ENCODE assay signal across 8 cellular contexts in genomic region chr19:3142292-3142670, GRCh38. TPM values are rescaled to one million over a fixed set of nuclear protein-coding genes. Genes with fewer than 3 reads are reported as not detected.
DNase-seq lines count a peak whose midpoint lies in the region; ATAC-seq and TF ChIP-seq lines count a peak whose summit lies in the region.

No MANE protein-coding gene starts in this region.

- WGBS in mammary epithelial cell (ENCODE audit: low coverage, missing lambda C conversion rate): 11% methylated on average over 6 of the region's 6 CpGs

- peak; percentile 80 for DNase-seq in CD1c-positive myeloid dendritic cell (ENCODE audit: extremely low spot score)
- DNase-seq in mammary epithelial cell: peak; percentile 87
- no peak for DNase-seq in omental fat pad (ENCODE audit: low spot score)
- no peak for DNase-seq in mucosa of gallbladder (ENCODE audit: low spot score)
- DNase-seq in NCI-H2227 (lab: John Stamatoyannopoulos, UW; ENCODE audit: unreplicated experiment): no peak
- no peak for DNase-seq in cerebellum (ENCODE audit: low spot score)

- H3K4me3 ChIP-seq in OCI-LY3 (ENCODE audit: low read length): peak overlapping the region; percentile 43; the same call in 1 of the 2 replicates
- peak overlapping the region in 1 of 3 experiments; percentile 4 for H3K4me3 ChIP-seq in mammary epithelial cell (replicated peaks in 1 of 3; ENCODE audit: insufficient read depth in 1 of 3, low read depth in 2 of 3, low read length in 3 of 3)

- CTCF ChIA-PET in mammary epithelial cell (lab: Charles Lee; ENCODE audit: low non-redundant PET): interaction anchor here (0.7 to 0.8 kb wide), 2 partner anchors 12 to 66 kb away, joined by 3 to 7 read pairs; no protein-coding TSS in a partner anchor

- peak overlapping the region; percentile 48; the same call in 1 of the 2 replicates for H3K9ac ChIP-seq in OCI-LY3 (ENCODE audit: low read length)
- H3K9ac ChIP-seq in mammary epithelial cell (ENCODE audit: insufficient read depth, low read length): peak overlapping the region; percentile 52

- H3K27me3 ChIP-seq in OCI-LY3 (ENCODE audit: low read depth, low read length) (no peaks in the 10 kb centered on the region), mammary epithelial cell (ENCODE audit: insufficient read depth, low read length) (no peaks in the 10 kb centered on the region)

- H3K27ac ChIP-seq in OCI-LY3 (ENCODE audit: low read length): peak overlapping the region; percentile 60
- peak overlapping the region; percentile 85 for H3K27ac ChIP-seq in mammary epithelial cell (ENCODE audit: insufficient read depth, low read depth, low read length)

- dilution Hi-C loops in mammary epithelial cell (cut with HindIII; ENCODE audit: low sequenced_read_pairs): no loop called here

- H3K4me2 ChIP-seq in OCI-LY3 (ENCODE audit: low read length) (peak overlapping the region; percentile 71), mammary epithelial cell (ENCODE audit: insufficient read depth, low read depth, low read length) (peak overlapping the region; percentile 45)

- H3K9me3 ChIP-seq in OCI-LY3 (ENCODE audit: insufficient read depth, low read length): no peaks in the 10 kb centered on the region
- no peaks in the 10 kb centered on the region for H3K9me3 ChIP-seq in mammary epithelial cell (replicated peaks; ENCODE audit: insufficient read depth, low read length)

- H2AFZ ChIP-seq in OCI-LY3 (ENCODE audit: low read depth, low read length) (peak overlapping the region; percentile 40; the same call in 1 of the 2 replicates), mammary epithelial cell (ENCODE audit: low read depth, low read length) (peak overlapping the region; percentile 80)

- H3K79me2 ChIP-seq in OCI-LY3 (ENCODE audit: low read length) (no peaks in the 10 kb centered on the region), mammary epithelial cell (ENCODE audit: insufficient read depth, low read length) (peaks cover 62% of the 10 kb centered on the region)

- H3K36me3 ChIP-seq in OCI-LY3 (replicated peaks; ENCODE audit: low read depth, low read length): peaks cover 5% of the 10 kb centered on the region
- peaks cover 2% of the 10 kb centered on the region for H3K36me3 ChIP-seq in mammary epithelial cell (ENCODE audit: insufficient read depth, low read length)

- BruUV-seq in mammary epithelial cell (replicated peaks; lab: Mats Ljungman, UMichigan): no TSS peak

- TF ChIP-seq CTCF in OCI-LY3 (IDR thresholded peaks at IDR 0.05; ENCODE audit: low read depth, low read length): no peak
- TF ChIP-seq CTCF in mammary epithelial cell (conservative IDR thresholded peaks at IDR 0.05 in 1 of 2, IDR thresholded peaks at IDR 0.05 in 1 of 2; ENCODE audit: extremely low read depth in 1 of 2, insufficient read depth in 1 of 2, low read depth in 1 of 2, low read length in 2 of 2): no peak
- TF ChIP-seq CTCF in omental fat pad (IDR thresholded peaks at IDR 0.05): no peak

- in situ Hi-C loops in mammary epithelial cell (cut with MboI; ENCODE audit: low sequenced_read_pairs in 2 of 2): no loop called here

- ATAC-seq in omental fat pad (ENCODE audit: low FRiP score): peak; percentile 58
- no peak for ATAC-seq in GM18517 (IDR thresholded peaks at IDR 0.05; ENCODE audit: unreplicated experiment)

- intact Hi-C loops in mammary epithelial cell (cut with micrococcal nuclease): no loop called here

- H3K4me1 ChIP-seq in OCI-LY3 (ENCODE audit: low read length) (peaks cover 46% of the 10 kb centered on the region), mammary epithelial cell (ENCODE audit: insufficient read depth, low read length) (peaks cover 25% of the 10 kb centered on the region)

- no peaks in the 10 kb centered on the region for H4K20me1 ChIP-seq in OCI-LY3 (ENCODE audit: insufficient read depth, low read length)
- no peaks in the 10 kb centered on the region for H4K20me1 ChIP-seq in mammary epithelial cell (ENCODE audit: insufficient read depth, low read length)

RNA-seq across cellular contexts. Expression of gene GNA15, which starts 6.4 kb away (rescaled TPM):
- total RNA-seq in mammary epithelial cell (100 to 1,000 TPM in 1 of 2 donors, 10 to 100 TPM in 1; 28.7 to 110 TPM), omental fat pad (10 to 100 TPM; 10.2 to 33.7 (median 10.8) TPM), mucosa of gallbladder (6.4 TPM), cerebellum (0.73 TPM)
- polyA plus RNA-seq in mammary epithelial cell: 57.1 TPM
- 43.7 TPM for polyA minus RNA-seq in mammary epithelial cell

RNA-seq across cellular contexts. Expression of gene S1PR4, which starts 36.3 kb away (rescaled TPM):
- total RNA-seq in mammary epithelial cell: under 1 TPM; 0.67 to 0.94 TPM
- polyA plus RNA-seq in mammary epithelial cell: 0.10 TPM
- polyA minus RNA-seq in mammary epithelial cell: not detected
- total RNA-seq in omental fat pad: 10 to 100 TPM in 1 of 4 donors, 1 to 10 TPM in 3; 1.1 to 35.3 (median 9.4) TPM
- 2.4 TPM for total RNA-seq in mucosa of gallbladder
- not detected for total RNA-seq in cerebellum

RNA-seq across cellular contexts. Expression of gene NCLN, which starts 43.4 kb away (rescaled TPM):
- total RNA-seq in mammary epithelial cell: 10 to 100 TPM; 55.5 to 95.3 TPM
- polyA plus RNA-seq in mammary epithelial cell: 91.0 TPM
- polyA minus RNA-seq in mammary epithelial cell: 106 TPM
- total RNA-seq in omental fat pad: 10 to 100 TPM; 33.6 to 65.7 (median 41.1) TPM
- 44.9 TPM for total RNA-seq in mucosa of gallbladder
- total RNA-seq in cerebellum: 11.4 TPM

RNA-seq across cellular contexts. Expression of gene GNA11, which starts 48.1 kb away (rescaled TPM):
- total RNA-seq in mammary epithelial cell (10 to 100 TPM; 68.1 to 91.4 TPM), omental fat pad (10 to 100 TPM; 36.9 to 58.2 (median 43.5) TPM), mucosa of gallbladder (93.2 TPM), cerebellum (37.0 TPM)
- polyA plus RNA-seq in mammary epithelial cell: 67.4 TPM
- 86.9 TPM for polyA minus RNA-seq in mammary epithelial cell

Comparison
In these comparisons a context has a peak if more than half of its experiments do, and no peak if none do; other contexts are left out.
1. DNase-seq: peak in CD1c-positive myeloid dendritic cell (single experiment) and mammary epithelial cell (single experiment); none in omental fat pad (single experiment), mucosa of gallbladder (single experiment), NCI-H2227 (single experiment) and cerebellum (single experiment).